In genomic region chr6:44630125-44631028, GRCh38 we compare ENCODE assay signal across 8 cellular contexts.
DNase-seq lines count a peak whose midpoint lies in the region; ATAC-seq and TF ChIP-seq lines count a peak whose summit lies in the region.

No MANE protein-coding gene starts in this region.

- no peaks in the 10 kb centered on the region for H3K79me2 ChIP-seq in parathyroid adenoma

- DNase-seq in stimulated activated naive CD4-positive, alpha-beta T cell treated with Interleukin-2 at 50 U/mL for 16 hours (lab: John Stamatoyannopoulos, UW), result peak; percentile 17
- no peak for DNase-seq in stimulated activated naive CD4-positive, alpha-beta T cell (lab: John Stamatoyannopoulos, UW)
- DNase-seq in NCI-H1436 (lab: John Stamatoyannopoulos, UW), result peak; percentile 41
- peak; percentile 67 for DNase-seq in fibroblast of mammary gland (ENCODE audit: low read depth)

- no peaks in the 10 kb centered on the region for H3K36me3 ChIP-seq in parathyroid adenoma (ENCODE audit: control insufficient read depth, insufficient read depth, low read length)

- H3K9ac ChIP-seq in parathyroid adenoma, result no peak overlapping the region

- no peak overlapping the region for H3K27ac ChIP-seq in parathyroid adenoma

- peaks cover 38% of the 10 kb centered on the region for H3K27me3 Mint-ChIP-seq in stimulated activated memory B cell treated with anti-CD40 and anti-IgM and Interleukin-4, amounts not matched to agents 10 μg/mL and 1 μg/mL and 100 μg/mL, for 72 hours

- no peaks in the 10 kb centered on the region for H3K27me3 ChIP-seq in parathyroid adenoma (ENCODE audit: control insufficient read depth, insufficient read depth, low read length)

- H3K4me1 Mint-ChIP-seq in stimulated activated memory B cell treated with anti-CD40 and anti-IgM and Interleukin-4, amounts not matched to agents 10 μg/mL and 1 μg/mL and 100 μg/mL, for 72 hours, result peaks cover 7% of the 10 kb centered on the region

- no peak overlapping the region for H3K4me3 Mint-ChIP-seq in stimulated activated memory B cell treated with anti-CD40 and anti-IgM and Interleukin-4, amounts not matched to agents 10 μg/mL and 1 μg/mL and 100 μg/mL, for 72 hours

- H3K4me3 ChIP-seq in WI38 (ENCODE audit: low read depth, low read length), result no peak overlapping the region
- no peak overlapping the region for H3K4me3 ChIP-seq in fibroblast of mammary gland (ENCODE audit: control insufficient read depth, low read depth, low read length)
- H3K4me3 ChIP-seq in parathyroid adenoma (ENCODE audit: low read depth, low read length), result no peak overlapping the region

- no peaks in the 10 kb centered on the region for H3K4me1 ChIP-seq in parathyroid adenoma

- TF ChIP-seq CTCF in WI38 (IDR thresholded peaks at IDR 0.05; ENCODE audit: low read depth, low read length) (peak; percentile 54), fibroblast of mammary gland (conservative IDR thresholded peaks at IDR 0.05; ENCODE audit: control insufficient read depth, insufficient read depth, low read depth, low read length) (peak; percentile 75), parathyroid adenoma (IDR thresholded peaks at IDR 0.05) (peak; percentile 17)

- no peak overlapping the region for H3K4me2 ChIP-seq in parathyroid adenoma (ENCODE audit: low read length)

- H3K27ac Mint-ChIP-seq in stimulated activated memory B cell treated with anti-CD40 and anti-IgM and Interleukin-4, amounts not matched to agents 10 μg/mL and 1 μg/mL and 100 μg/mL, for 72 hours, result no peak overlapping the region

- H2AFZ ChIP-seq in parathyroid adenoma, result no peak overlapping the region

- H3K9me3 ChIP-seq in parathyroid adenoma (ENCODE audit: control insufficient read depth, low read length), result no peaks in the 10 kb centered on the region

- ATAC-seq in stimulated activated memory B cell treated with anti-CD40 and anti-IgM and Interleukin-4, amounts not matched to agents 10 μg/mL and 1 μg/mL and 100 μg/mL, for 72 hours, result no peak
- no peak for ATAC-seq in GM21360 (IDR thresholded peaks at IDR 0.05; ENCODE audit: unreplicated experiment)

- H3K9me3 Mint-ChIP-seq in stimulated activated memory B cell treated with anti-CD40 and anti-IgM and Interleukin-4, amounts not matched to agents 10 μg/mL and 1 μg/mL and 100 μg/mL, for 72 hours, result no peaks in the 10 kb centered on the region

- H3K36me3 Mint-ChIP-seq in stimulated activated memory B cell treated with anti-CD40 and anti-IgM and Interleukin-4, amounts not matched to agents 10 μg/mL and 1 μg/mL and 100 μg/mL, for 72 hours, result no peaks in the 10 kb centered on the region

Comparison
In these comparisons a context has a peak if more than half of its experiments do, and no peak if none do; other contexts are left out.
1. DNase-seq: peak in stimulated activated naive CD4-positive, alpha-beta T cell treated with Interleukin-2 at 50 U/mL for 16 hours (single experiment), NCI-H1436 (single experiment) and fibroblast of mammary gland (single experiment); none in stimulated activated naive CD4-positive, alpha-beta T cell (0 of 6).
2. CTCF ChIP-seq: peak in every context shown above with its lines; median percentile 75 in fibroblast of mammary gland; 54 in WI38; 17 in parathyroid adenoma.